ENCODE assay signal across 7 cellular contexts in the genomic region with DNA sequence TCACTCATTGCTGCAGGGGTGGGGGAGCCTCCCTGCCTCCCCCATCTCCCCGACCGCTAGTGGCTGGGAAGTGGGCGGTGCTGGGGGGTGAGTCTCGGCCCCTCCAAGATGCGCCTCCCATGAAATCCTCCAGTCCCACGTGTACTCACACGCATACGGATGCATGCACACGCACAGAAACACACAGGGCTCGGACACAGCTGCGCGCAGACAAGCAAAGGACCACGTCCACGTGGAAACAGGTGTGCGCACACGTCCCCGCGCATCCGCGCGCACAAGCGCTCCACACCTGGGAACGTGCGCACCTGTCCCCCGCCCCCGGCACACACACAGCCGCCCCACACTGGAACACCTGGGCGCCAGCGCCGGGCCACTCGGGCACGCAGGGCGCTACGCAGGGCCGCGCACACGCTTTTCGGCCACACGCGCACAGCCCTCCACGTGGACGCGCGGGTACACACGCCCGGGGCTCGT.
A peak's percentile ranks its signal among the peaks of the same experiment; 100 is the strongest.
DNase-seq lines count a peak whose midpoint lies in the region; ATAC-seq and TF ChIP-seq lines count a peak whose summit lies in the region.

No MANE protein-coding gene starts in this region.

- TF ChIP-seq CTCF in GM10248 (IDR thresholded peaks at IDR 0.05; ENCODE audit: control extremely low read depth, extremely low read depth, low read depth, missing control alignments): no peak

- in situ Hi-C loops in KBM-7 (cut with MboI; ENCODE audit: low pct_unique_long_range_greater_than_20kb, low sequenced_read_pairs): no loop called here

- ATAC-seq in HG03469 (IDR thresholded peaks at IDR 0.05; ENCODE audit: unreplicated experiment): no peak

- DNase-seq in KBM-7 (peak; percentile 53), islet precursor cell (peak; percentile 45), T-helper 9 cell (no peak), GM10248 (ENCODE audit: extremely low spot score) (no peak)
- DNase-seq in activated CD8-positive, alpha-beta memory T cell treated with anti-CD3 and anti-CD28 coated beads, Interleukin-2, amount 50 U/mL, for 4 hours: peak; percentile 71
- DNase-seq in stimulated activated CD8-positive, alpha-beta memory T cell treated with anti-CD3 and anti-CD28 coated beads, Interleukin-4, amount 100 ng/mL, for 48 hours: peak; percentile 53

- CTCF ChIA-PET in GM10248 (lab: Yijun Ruan, JAX): interaction anchor here (0.7 kb wide), 1 partner anchor 37 kb away, joined by 3 read pairs; no protein-coding TSS in a partner anchor

- POLR2A ChIA-PET in GM10248 (lab: Yijun Ruan, JAX): interaction anchor here (0.6 kb wide), 1 partner anchor 1616 kb away, joined by 6 read pairs; no protein-coding TSS in a partner anchor

Comparison
In these comparisons a context has a peak if more than half of its experiments do, and no peak if none do; other contexts are left out.
1. DNase-seq: peak in KBM-7 (single experiment), activated CD8-positive, alpha-beta memory T cell treated with anti-CD3 and anti-CD28 coated beads, Interleukin-2, amount 50 U/mL, for 4 hours (single experiment), islet precursor cell (single experiment) and stimulated activated CD8-positive, alpha-beta memory T cell treated with anti-CD3 and anti-CD28 coated beads, Interleukin-4, amount 100 ng/mL, for 48 hours (single experiment); none in T-helper 9 cell (single experiment) and GM10248 (single experiment).